ENCODE assay signal across 2 cellular contexts in the genomic region with DNA sequence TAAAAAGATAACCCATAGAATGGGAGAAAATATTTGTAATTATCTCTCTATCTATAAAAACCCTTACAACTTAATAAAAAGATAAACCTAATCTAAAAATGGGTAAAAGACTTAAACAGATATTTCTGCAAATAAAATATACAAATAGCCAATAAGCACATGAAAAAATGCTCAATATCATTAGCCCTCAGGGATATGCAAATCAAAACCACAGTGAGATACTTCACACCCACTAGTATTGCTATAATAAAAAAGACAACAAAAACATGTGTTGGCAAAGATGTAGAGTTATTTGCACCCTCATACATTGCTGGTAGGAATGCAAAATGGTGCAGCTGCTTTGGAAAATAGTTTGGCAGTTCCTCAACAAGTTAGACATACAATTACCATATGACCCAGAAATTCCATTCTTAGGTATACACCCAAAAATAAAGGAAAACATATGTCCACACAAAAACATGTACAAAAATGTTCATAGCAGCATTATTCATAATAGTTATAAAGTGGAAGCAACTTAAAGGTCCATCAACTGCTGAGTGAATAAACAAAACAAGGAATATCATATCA.
TF ChIP-seq lines count a peak whose summit lies in the region.

No MANE protein-coding gene starts in this region.

TF ChIP-seq in HEK293, 187 proteins besides CTCF, POLR2A, EP300 and RAD21:
- TF ChIP-seq, protein P1, sequence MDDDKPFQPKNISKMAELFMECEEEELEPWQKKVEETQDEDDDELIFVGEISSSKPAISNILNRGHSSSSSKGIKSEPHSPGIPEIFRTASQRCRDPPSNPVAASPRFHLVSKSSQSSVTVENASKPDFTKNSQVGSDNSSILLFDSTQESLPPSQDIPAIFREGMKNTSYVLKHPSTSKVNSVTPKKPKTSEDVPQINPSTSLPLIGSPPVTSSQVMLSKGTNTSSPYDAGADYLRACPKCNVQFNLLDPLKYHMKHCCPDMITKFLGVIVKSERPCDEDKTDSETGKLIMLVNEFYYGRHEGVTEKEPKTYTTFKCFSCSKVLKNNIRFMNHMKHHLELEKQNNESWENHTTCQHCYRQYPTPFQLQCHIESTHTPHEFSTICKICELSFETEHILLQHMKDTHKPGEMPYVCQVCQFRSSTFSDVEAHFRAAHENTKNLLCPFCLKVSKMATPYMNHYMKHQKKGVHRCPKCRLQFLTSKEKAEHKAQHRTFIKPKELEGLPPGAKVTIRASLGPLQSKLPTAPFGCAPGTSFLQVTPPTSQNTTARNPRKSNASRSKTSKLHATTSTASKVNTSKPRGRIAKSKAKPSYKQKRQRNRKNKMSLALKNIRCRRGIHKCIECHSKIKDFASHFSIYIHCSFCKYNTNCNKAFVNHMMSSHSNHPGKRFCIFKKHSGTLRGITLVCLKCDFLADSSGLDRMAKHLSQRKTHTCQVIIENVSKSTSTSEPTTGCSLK (tag by site-specific recombination; IDR thresholded peaks at IDR 0.05): no peak
- TF ChIP-seq ZFP69B (tag by site-specific recombination; IDR thresholded peaks at IDR 0.05) (no peak), ZNF10 (tag by site-specific recombination; IDR thresholded peaks at IDR 0.05) (peak; percentile 42; the same call in 1 of the 2 replicates)

TF ChIP-seq in GM12878, 131 proteins besides CTCF, POLR2A, EP300 and RAD21 (continued from another document):
- TF ChIP-seq, protein P2, sequence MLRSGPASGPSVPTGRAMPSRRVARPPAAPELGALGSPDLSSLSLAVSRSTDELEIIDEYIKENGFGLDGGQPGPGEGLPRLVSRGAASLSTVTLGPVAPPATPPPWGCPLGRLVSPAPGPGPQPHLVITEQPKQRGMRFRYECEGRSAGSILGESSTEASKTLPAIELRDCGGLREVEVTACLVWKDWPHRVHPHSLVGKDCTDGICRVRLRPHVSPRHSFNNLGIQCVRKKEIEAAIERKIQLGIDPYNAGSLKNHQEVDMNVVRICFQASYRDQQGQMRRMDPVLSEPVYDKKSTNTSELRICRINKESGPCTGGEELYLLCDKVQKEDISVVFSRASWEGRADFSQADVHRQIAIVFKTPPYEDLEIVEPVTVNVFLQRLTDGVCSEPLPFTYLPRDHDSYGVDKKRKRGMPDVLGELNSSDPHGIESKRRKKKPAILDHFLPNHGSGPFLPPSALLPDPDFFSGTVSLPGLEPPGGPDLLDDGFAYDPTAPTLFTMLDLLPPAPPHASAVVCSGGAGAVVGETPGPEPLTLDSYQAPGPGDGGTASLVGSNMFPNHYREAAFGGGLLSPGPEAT (IDR thresholded peaks at IDR 0.05; ENCODE audit: low read depth): no peak
- TF ChIP-seq NFXL1 (IDR thresholded peaks at IDR 0.05; ENCODE audit: borderline replicate concordance): no peak
- peak; percentile 43; the same call in 1 of the 2 replicates for TF ChIP-seq RUNX3 (IDR thresholded peaks at IDR 0.05; ENCODE audit: low read length)
TF ChIP-seq in GM12878: peak in this region for 3.
